6 cellular contexts compared by ENCODE assay signal in genomic region chr2:27111392-27112078, GRCh38. TPM values are rescaled to one million over a fixed set of nuclear protein-coding genes. Genes with fewer than 3 reads are reported as not detected.
"Had no signal": no experiment of that assay in that cellular context is flagged by ENCODE, and none has a peak within 500 bp of the region (broad histone marks: within the 10 kb centered on the region; RNA-seq: fewer than 3 reads in every experiment).

No MANE protein-coding gene starts in this region.

RNA-seq across cellular contexts. Expression of gene ABHD1, which starts 12.1 kb away (rescaled TPM):
- total RNA-seq: SJSA1 had no signal

RNA-seq across cellular contexts. Expression of gene PRR30, which starts 27.7 kb away (rescaled TPM):
- total RNA-seq: M059J, PC-3, Peyer's patch, Right ventricle myocardium superior, SJSA1 had no signal
- polyA plus RNA-seq: SK-N-SH had no signal
